Comparison of ENCODE assay signal across 1 cellular context in the genomic region with DNA sequence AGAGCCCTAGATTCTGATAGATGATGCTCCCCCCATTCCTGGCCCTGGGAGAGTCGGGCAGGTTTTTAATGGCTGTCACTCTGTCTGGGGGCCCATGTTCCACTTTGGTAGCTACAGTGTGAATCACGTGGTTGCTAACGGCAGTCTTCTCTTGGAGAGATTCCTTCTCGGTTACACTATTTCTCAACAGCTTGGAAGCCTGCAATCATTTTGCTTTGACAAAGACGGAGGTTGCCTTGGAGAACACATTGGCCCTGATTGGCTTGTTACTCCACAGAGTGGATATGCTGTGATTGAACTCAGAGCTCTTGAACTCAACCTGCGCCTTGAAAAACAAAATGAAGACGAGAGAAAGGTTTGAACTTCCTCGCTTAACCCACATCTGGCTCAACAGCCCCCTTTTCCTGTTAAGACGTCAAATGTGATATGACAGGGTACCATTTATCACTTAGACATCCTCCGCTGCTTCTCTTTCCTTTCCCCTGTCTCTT.
TF ChIP-seq lines count a peak whose summit lies in the region.

No MANE protein-coding gene starts in this region.

TF ChIP-seq in GM23338, 12 proteins besides CTCF, POLR2A, EP300 and RAD21 (continued from another document):
- TF ChIP-seq, protein P1, sequence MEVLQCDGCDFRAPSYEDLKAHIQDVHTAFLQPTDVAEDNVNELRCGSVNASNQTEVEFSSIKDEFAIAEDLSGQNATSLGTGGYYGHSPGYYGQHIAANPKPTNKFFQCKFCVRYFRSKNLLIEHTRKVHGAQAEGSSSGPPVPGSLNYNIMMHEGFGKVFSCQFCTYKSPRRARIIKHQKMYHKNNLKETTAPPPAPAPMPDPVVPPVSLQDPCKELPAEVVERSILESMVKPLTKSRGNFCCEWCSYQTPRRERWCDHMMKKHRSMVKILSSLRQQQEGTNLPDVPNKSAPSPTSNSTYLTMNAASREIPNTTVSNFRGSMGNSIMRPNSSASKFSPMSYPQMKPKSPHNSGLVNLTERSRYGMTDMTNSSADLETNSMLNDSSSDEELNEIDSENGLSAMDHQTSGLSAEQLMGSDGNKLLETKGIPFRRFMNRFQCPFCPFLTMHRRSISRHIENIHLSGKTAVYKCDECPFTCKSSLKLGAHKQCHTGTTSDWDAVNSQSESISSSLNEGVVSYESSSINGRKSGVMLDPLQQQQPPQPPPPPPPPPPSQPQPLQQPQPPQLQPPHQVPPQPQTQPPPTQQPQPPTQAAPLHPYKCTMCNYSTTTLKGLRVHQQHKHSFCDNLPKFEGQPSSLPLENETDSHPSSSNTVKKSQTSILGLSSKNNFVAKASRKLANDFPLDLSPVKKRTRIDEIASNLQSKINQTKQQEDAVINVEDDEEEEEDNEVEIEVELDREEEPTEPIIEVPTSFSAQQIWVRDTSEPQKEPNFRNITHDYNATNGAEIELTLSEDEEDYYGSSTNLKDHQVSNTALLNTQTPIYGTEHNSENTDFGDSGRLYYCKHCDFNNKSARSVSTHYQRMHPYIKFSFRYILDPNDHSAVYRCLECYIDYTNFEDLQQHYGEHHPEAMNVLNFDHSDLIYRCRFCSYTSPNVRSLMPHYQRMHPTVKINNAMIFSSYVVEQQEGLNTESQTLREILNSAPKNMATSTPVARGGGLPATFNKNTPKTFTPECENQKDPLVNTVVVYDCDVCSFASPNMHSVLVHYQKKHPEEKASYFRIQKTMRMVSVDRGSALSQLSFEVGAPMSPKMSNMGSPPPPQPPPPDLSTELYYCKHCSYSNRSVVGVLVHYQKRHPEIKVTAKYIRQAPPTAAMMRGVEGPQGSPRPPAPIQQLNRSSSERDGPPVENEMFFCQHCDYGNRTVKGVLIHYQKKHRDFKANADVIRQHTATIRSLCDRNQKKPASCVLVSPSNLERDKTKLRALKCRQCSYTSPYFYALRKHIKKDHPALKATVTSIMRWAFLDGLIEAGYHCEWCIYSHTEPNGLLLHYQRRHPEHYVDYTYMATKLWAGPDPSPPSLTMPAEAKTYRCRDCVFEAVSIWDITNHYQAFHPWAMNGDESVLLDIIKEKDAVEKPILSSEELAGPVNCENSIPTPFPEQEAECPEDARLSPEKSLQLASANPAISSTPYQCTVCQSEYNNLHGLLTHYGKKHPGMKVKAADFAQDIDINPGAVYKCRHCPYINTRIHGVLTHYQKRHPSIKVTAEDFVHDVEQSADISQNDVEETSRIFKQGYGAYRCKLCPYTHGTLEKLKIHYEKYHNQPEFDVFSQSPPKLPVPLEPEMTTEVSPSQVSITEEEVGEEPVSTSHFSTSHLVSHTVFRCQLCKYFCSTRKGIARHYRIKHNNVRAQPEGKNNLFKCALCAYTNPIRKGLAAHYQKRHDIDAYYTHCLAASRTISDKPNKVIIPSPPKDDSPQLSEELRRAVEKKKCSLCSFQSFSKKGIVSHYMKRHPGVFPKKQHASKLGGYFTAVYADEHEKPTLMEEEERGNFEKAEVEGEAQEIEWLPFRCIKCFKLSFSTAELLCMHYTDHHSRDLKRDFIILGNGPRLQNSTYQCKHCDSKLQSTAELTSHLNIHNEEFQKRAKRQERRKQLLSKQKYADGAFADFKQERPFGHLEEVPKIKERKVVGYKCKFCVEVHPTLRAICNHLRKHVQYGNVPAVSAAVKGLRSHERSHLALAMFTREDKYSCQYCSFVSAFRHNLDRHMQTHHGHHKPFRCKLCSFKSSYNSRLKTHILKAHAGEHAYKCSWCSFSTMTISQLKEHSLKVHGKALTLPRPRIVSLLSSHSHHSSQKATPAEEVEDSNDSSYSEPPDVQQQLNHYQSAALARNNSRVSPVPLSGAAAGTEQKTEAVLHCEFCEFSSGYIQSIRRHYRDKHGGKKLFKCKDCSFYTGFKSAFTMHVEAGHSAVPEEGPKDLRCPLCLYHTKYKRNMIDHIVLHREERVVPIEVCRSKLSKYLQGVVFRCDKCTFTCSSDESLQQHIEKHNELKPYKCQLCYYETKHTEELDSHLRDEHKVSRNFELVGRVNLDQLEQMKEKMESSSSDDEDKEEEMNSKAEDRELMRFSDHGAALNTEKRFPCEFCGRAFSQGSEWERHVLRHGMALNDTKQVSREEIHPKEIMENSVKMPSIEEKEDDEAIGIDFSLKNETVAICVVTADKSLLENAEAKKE (CRISPR knock-in tag; IDR thresholded peaks at IDR 0.05): no peak
- TF ChIP-seq STAT1 (IDR thresholded peaks at IDR 0.05; ENCODE audit: unreplicated experiment) (no peak), EZH2 (IDR thresholded peaks at IDR 0.05; ENCODE audit: low read depth, unreplicated experiment) (no peak), JUNB (IDR thresholded peaks at IDR 0.05; ENCODE audit: unreplicated experiment) (no peak), EZH2phosphoT487 (IDR thresholded peaks at IDR 0.05; ENCODE audit: unreplicated experiment) (no peak), CREB1 (CRISPR knock-in tag; IDR thresholded peaks at IDR 0.05; ENCODE audit: low read depth) (no peak), NANOG (IDR thresholded peaks at IDR 0.05; ENCODE audit: borderline replicate concordance) (no peak)
- TF ChIP-seq, protein P2, sequence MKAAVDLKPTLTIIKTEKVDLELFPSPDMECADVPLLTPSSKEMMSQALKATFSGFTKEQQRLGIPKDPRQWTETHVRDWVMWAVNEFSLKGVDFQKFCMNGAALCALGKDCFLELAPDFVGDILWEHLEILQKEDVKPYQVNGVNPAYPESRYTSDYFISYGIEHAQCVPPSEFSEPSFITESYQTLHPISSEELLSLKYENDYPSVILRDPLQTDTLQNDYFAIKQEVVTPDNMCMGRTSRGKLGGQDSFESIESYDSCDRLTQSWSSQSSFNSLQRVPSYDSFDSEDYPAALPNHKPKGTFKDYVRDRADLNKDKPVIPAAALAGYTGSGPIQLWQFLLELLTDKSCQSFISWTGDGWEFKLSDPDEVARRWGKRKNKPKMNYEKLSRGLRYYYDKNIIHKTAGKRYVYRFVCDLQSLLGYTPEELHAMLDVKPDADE (IDR thresholded peaks at IDR 0.05): no peak
- TF ChIP-seq, protein P3, sequence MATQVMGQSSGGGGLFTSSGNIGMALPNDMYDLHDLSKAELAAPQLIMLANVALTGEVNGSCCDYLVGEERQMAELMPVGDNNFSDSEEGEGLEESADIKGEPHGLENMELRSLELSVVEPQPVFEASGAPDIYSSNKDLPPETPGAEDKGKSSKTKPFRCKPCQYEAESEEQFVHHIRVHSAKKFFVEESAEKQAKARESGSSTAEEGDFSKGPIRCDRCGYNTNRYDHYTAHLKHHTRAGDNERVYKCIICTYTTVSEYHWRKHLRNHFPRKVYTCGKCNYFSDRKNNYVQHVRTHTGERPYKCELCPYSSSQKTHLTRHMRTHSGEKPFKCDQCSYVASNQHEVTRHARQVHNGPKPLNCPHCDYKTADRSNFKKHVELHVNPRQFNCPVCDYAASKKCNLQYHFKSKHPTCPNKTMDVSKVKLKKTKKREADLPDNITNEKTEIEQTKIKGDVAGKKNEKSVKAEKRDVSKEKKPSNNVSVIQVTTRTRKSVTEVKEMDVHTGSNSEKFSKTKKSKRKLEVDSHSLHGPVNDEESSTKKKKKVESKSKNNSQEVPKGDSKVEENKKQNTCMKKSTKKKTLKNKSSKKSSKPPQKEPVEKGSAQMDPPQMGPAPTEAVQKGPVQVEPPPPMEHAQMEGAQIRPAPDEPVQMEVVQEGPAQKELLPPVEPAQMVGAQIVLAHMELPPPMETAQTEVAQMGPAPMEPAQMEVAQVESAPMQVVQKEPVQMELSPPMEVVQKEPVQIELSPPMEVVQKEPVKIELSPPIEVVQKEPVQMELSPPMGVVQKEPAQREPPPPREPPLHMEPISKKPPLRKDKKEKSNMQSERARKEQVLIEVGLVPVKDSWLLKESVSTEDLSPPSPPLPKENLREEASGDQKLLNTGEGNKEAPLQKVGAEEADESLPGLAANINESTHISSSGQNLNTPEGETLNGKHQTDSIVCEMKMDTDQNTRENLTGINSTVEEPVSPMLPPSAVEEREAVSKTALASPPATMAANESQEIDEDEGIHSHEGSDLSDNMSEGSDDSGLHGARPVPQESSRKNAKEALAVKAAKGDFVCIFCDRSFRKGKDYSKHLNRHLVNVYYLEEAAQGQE (IDR thresholded peaks at IDR 0.05; ENCODE audit: unreplicated experiment): no peak
